Comparison of ENCODE assay signal across 22 cellular contexts in the genomic region with DNA sequence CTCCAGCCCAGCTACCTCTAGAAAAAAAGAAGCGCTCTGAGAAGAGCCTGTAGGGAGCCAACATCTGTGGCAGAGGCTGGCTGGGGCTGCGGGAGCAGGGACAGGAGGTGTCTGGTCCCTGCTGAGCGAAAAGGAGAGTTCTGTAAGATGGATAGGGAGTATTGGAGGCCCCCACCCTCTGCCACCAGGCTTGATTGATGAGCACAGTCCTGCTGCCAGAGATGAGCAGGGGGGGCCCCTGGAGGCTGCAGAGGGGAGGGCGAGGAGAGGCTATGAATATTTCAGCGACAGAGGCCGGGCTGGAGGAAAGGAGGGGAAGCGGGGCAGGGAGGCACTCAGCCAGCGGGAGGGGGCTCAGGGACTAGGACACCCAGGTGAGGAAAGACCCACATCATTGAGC. TPM values are rescaled to one million over a fixed set of nuclear protein-coding genes. Genes with fewer than 3 reads are reported as not detected.
A peak's percentile ranks its signal among the peaks of the same experiment; 100 is the strongest.
DNase-seq lines count a peak whose midpoint lies in the region; ATAC-seq, FAIRE-seq and TF ChIP-seq lines count a peak whose summit lies in the region.
"Had no signal": no experiment of that assay in that cellular context is flagged by ENCODE, and none has a peak within 500 bp of the region (broad histone marks: within the 10 kb centered on the region; RNA-seq: fewer than 3 reads in every experiment).

No MANE protein-coding gene starts in this region.

- H3K4me1 ChIP-seq in H1 (replicated peaks in 1 of 4; ENCODE audit: control insufficient read depth in 3 of 4, insufficient read depth in 4 of 4, low read length in 3 of 4): peaks cover 3 to 29% (median 17%) of the 10 kb centered on the region in 4 experiments

- no peak overlapping the region for H2BK20ac ChIP-seq in H1 (ENCODE audit: low read length)

- TF ChIP-seq RAD21 in H1 (IDR thresholded peaks at IDR 0.05 in 1 of 2, conservative IDR thresholded peaks at IDR 0.05 in 1 of 2; ENCODE audit: low read depth in 2 of 2, low read length in 2 of 2): peak; percentile 35 to 49

- H3K4me3 ChIP-seq in NB4 (ENCODE audit: low read depth, low read length): no peak overlapping the region
- no peak overlapping the region for H3K4me3 ChIP-seq in H1 (ENCODE audit: extremely low read depth in 1 of 4, insufficient read depth in 2 of 4, low read depth in 3 of 4, low read length in 4 of 4)
- H3K4me3 ChIP-seq: heart left ventricle had no signal

- WGBS in H1 (ENCODE audit: extremely low coverage in 1 of 2, insufficient coverage in 1 of 2, insufficient read length in 1 of 2, insufficient replicate concordance in 2 of 2, low coverage in 1 of 2, low lambda C conversion rate in 2 of 2, missing lambda C conversion rate in 1 of 2), 2 experiments: 79% methylated on average over 8 of the region's 8 CpGs; no CpG with 5 or more reads in 1 of the 2 experiments

- no peaks in the 10 kb centered on the region for H3K9me3 ChIP-seq in H1 (ENCODE audit: insufficient read depth in 2 of 2, low read depth in 1 of 2, low read length in 1 of 2)
- H3K9me3 ChIP-seq: heart left ventricle, neutrophil had no signal

- no peak overlapping the region for H2BK12ac ChIP-seq in H1 (ENCODE audit: low read depth, low read length)

- H3K23me2 ChIP-seq in H1 (ENCODE audit: low read depth, low read length): peaks cover 4% of the 10 kb centered on the region; the same call in 1 of the 2 replicates

- FAIRE-seq in H1 (lab: Jason Lieb, UNC): no peak
- FAIRE-seq: colon, D721Med, G401.6 had no signal

- no peak overlapping the region for H4K91ac ChIP-seq in H1 (replicated peaks; ENCODE audit: insufficient read length, low read length)

- no peak overlapping the region for H3K23ac ChIP-seq in H1 (ENCODE audit: insufficient read length)

- TF ChIP-seq CTCF in NB4 (IDR thresholded peaks at IDR 0.05; ENCODE audit: low read depth, low read length): peak; percentile 16
- peak in 2 of 3 experiments; percentile 24 to 25; a peak in 2 of 4 replicates for TF ChIP-seq CTCF in H1 (IDR thresholded peaks at IDR 0.05; ENCODE audit: control extremely low read depth in 1 of 3, insufficient read depth in 1 of 3, low read depth in 1 of 3, low read length in 3 of 3)

- H3K56ac ChIP-seq in H1 (replicated peaks; ENCODE audit: insufficient read length, low read depth, low read length): no peak overlapping the region

- H4K5ac ChIP-seq in H1 (ENCODE audit: insufficient read length, low read depth, low read length): no peak overlapping the region

- POLR2A ChIA-PET in H1 (lab: Charles Lee; ENCODE audit: partially characterized antibody): interaction anchor here (0.6 to 2.2 kb wide), 5 partner anchors 11 to 37 kb away, joined by 3 to 8 read pairs (median 5); no protein-coding TSS in a partner anchor

- H3K36me3 ChIP-seq in H1 (ENCODE audit: control insufficient read depth in 2 of 4, insufficient read depth in 4 of 4, low read length in 3 of 4): peaks cover 0 to 3% (median 0%) of the 10 kb centered on the region in 4 experiments; a peak in 2 of 8 replicates
- H3K36me3 ChIP-seq: heart left ventricle, neutrophil had no signal

- H3K79me2 ChIP-seq in H1 (ENCODE audit: control insufficient read depth in 1 of 2, insufficient read depth in 2 of 2, low read length in 2 of 2): no peaks in the 10 kb centered on the region

- CTCF ChIA-PET in H1 (lab: Charles Lee; ENCODE audit: partially characterized antibody): interaction anchor here (0.7 to 1.5 kb wide), 13 partner anchors 19 to 189 kb away, joined by 3 to 6 read pairs (median 4); no protein-coding TSS in a partner anchor

- H3K4ac ChIP-seq in H1 (replicated peaks; ENCODE audit: insufficient read length, low read depth, low read length): no peak overlapping the region

- H2AFZ ChIP-seq in H1 (ENCODE audit: low read length): no peak overlapping the region

- no peak overlapping the region for H3K14ac ChIP-seq in H1 (ENCODE audit: insufficient read length)

- H3K79me1 ChIP-seq in H1 (ENCODE audit: low read depth, low read length): no peaks in the 10 kb centered on the region; the same call in 1 of the 2 replicates

- no peak overlapping the region for H2AK5ac ChIP-seq in H1 (ENCODE audit: low read depth, low read length)

- peak; percentile 47 for ATAC-seq in stimulated activated naive CD8-positive, alpha-beta T cell treated with anti-CD3 and anti-CD28 coated beads, Interleukin-15, Interleukin-2, amounts not matched to agents 100 U/mL and 50 U/mL, for 24 hours
- no peak for ATAC-seq in HG02763 (IDR thresholded peaks at IDR 0.05; ENCODE audit: unreplicated experiment)
- ATAC-seq: heart left ventricle, left lobe of liver had no signal

- DNase-seq in NCI-H82 (lab: John Stamatoyannopoulos, UW) (peak; percentile 32), NCI-H82 treated with DMSO at 0.1 percent for 48 hours (lab: John Stamatoyannopoulos, UW; ENCODE audit: unreplicated experiment) (no peak), NB4 (ENCODE audit: low read depth) (peak; percentile 42), H1 (ENCODE audit: low read depth in 1 of 2, low spot score in 2 of 2) (no peak), NCI-H524 treated with DMSO at 0.1 percent for 48 hours (lab: John Stamatoyannopoulos, UW) (no peak), MV-4-11 (lab: John Stamatoyannopoulos, UW) (no peak)
- no peak for DNase-seq in stimulated activated naive CD8-positive, alpha-beta T cell treated with anti-CD3 and anti-CD28 coated beads, Interleukin-15, Interleukin-2, amounts not matched to agents 100 U/mL and 50 U/mL, for 24 hours
- DNase-seq: activated CD4-positive, alpha-beta T cell treated with anti-CD3 and anti-CD28 coated beads for 1 hour; activated naive CD8-positive, alpha-beta T cell treated with anti-CD3 and anti-CD28 coated beads for 36 hours; C1 segment of cervical spinal cord; heart left ventricle; NCI-H1436 treated with DMSO at 0.1 percent for 48 hours; NCI-H2171 treated with DMSO at 0.1 percent for 48 hours; NK-92 treated with Interleukin-12 subunit alpha and Interleukin-12 subunit beta, amount 100 ng/mL, for 24 hours; RPMI8226; stimulated activated CD4-positive, alpha-beta T cell treated with anti-CD3 and anti-CD28 coated beads, Interleukin-4, amount 100 ng/mL, for 1 hour had no signal

- no peak overlapping the region for H2BK120ac ChIP-seq in H1 (replicated peaks; ENCODE audit: low read depth, low read length)

- no peak overlapping the region; the same call in 1 of the 2 replicates for H4K8ac ChIP-seq in H1 (ENCODE audit: extremely low read depth, insufficient read depth, low read length)

- no peak for TF ChIP-seq POLR2A in NB4 (IDR thresholded peaks at IDR 0.05; ENCODE audit: extremely low read depth, insufficient read length)
- no peak for TF ChIP-seq POLR2A in H1 (IDR thresholded peaks at IDR 0.05; ENCODE audit: control extremely low read depth in 1 of 2, low read depth in 2 of 2, low read length in 2 of 2)

- no peaks in the 10 kb centered on the region for H4K20me1 ChIP-seq in H1 (replicated peaks in 1 of 2; ENCODE audit: control insufficient read depth in 1 of 2, insufficient read depth in 2 of 2, low read length in 2 of 2)

- no peak overlapping the region; the same call in 1 of the 2 replicates for H3K18ac ChIP-seq in H1 (ENCODE audit: extremely low read depth, low read length)

- H3K27ac ChIP-seq in H1 (ENCODE audit: low read depth, low read length): no peak overlapping the region
- H3K27ac ChIP-seq: heart left ventricle, neutrophil had no signal

- no peak overlapping the region for H2BK15ac ChIP-seq in H1 (ENCODE audit: low read length)

- H2BK5ac ChIP-seq in H1 (ENCODE audit: low read depth, low read length): no peak overlapping the region

- TF ChIP-seq EP300 in H1 (IDR thresholded peaks at IDR 0.05; ENCODE audit: borderline replicate concordance in 1 of 2, low read depth in 2 of 2, low read length in 2 of 2): no peak

- no peaks in the 10 kb centered on the region for H3K27me3 ChIP-seq in H1 (replicated peaks in 1 of 4; ENCODE audit: control insufficient read depth in 3 of 4, extremely low read depth in 1 of 4, insufficient read depth in 3 of 4, low read length in 3 of 4)

- no peak overlapping the region for H3K9ac ChIP-seq in H1 (replicated peaks in 1 of 4; ENCODE audit: extremely low read depth in 1 of 4, low read depth in 3 of 4, low read length in 3 of 4)

- H3K4me2 ChIP-seq in H1 (ENCODE audit: insufficient read depth in 1 of 2, low read depth in 2 of 2, low read length in 2 of 2): no peak overlapping the region

TF ChIP-seq in H1, 55 proteins besides CTCF, POLR2A, EP300 and RAD21 (continues in another document):
- TF ChIP-seq GTF2F1 (IDR thresholded peaks at IDR 0.05; ENCODE audit: borderline replicate concordance, low read depth, low read length): no peak
- no peak for TF ChIP-seq CEBPB (IDR thresholded peaks at IDR 0.05; ENCODE audit: low read depth, low read length)
- no peak for TF ChIP-seq FOSL1 (IDR thresholded peaks at IDR 0.05; ENCODE audit: insufficient read depth, low read depth, low read length)
- TF ChIP-seq NRF1 (IDR thresholded peaks at IDR 0.05; ENCODE audit: low read depth, low read length): no peak
- TF ChIP-seq SUZ12 (IDR thresholded peaks at IDR 0.05; ENCODE audit: low read length): no peak
- TF ChIP-seq CHD2 (IDR thresholded peaks at IDR 0.05; ENCODE audit: low read length): no peak
- no peak for TF ChIP-seq ATF3 (IDR thresholded peaks at IDR 0.05; ENCODE audit: insufficient read depth, low read depth, low read length)

RNA-seq across cellular contexts. Expression of gene HSPB1, which starts 44.5 kb away (rescaled TPM):
- 165 and 194 TPM in 2 replicates for total RNA-seq in H1 (2021; fragmentation: NEBNext Ultra II Directional; extraction: Animal tissue kit (Norgen Biotek cat#: 25700))
- polyA plus RNA-seq in H1 (2011; rRNA removed): 254 and 440 TPM in 2 replicates
- 140 TPM for polyA plus RNA-seq in H1 (2011; cell fraction: cytosol; rRNA removed)
- 158 TPM for polyA plus RNA-seq in H1 (2011; cell fraction: nucleus; rRNA removed)
- polyA plus RNA-seq in H1 (2012, experiment 1 of 2): 103 to 239 TPM (median 205 TPM) in 4 replicates
- polyA plus RNA-seq in H1 (2012, experiment 2 of 2): 130 TPM
- 200 TPM for polyA plus RNA-seq in H1 (2013, experiment 1 of 2)
- polyA plus RNA-seq in H1 (2013, experiment 2 of 2): 202 TPM
- 12.2 and 16.7 TPM in 2 replicates for polyA minus RNA-seq in H1 (2011; rRNA and poly(A)+ RNA removed)
- polyA minus RNA-seq in H1 (2011; cell fraction: cytosol; rRNA and poly(A)+ RNA removed): 52.6 TPM
- polyA minus RNA-seq in H1 (2011; cell fraction: nucleus; rRNA and poly(A)+ RNA removed): 46.7 TPM

RNA-seq across cellular contexts. Expression of gene SRRM3, which starts 56.3 kb away (rescaled TPM):
- total RNA-seq in H1 (2021; fragmentation: NEBNext Ultra II Directional; extraction: Animal tissue kit (Norgen Biotek cat#: 25700)): 16.0 and 17.4 TPM in 2 replicates
- 10.4 and 18.4 TPM in 2 replicates for polyA plus RNA-seq in H1 (2011; rRNA removed)
- 12.8 TPM for polyA plus RNA-seq in H1 (2011; cell fraction: cytosol; rRNA removed)
- polyA plus RNA-seq in H1 (2011; cell fraction: nucleus; rRNA removed): 19.3 TPM
- polyA plus RNA-seq in H1 (2012, experiment 1 of 2): 12.4 to 19.0 TPM (median 18.1 TPM) in 4 replicates
- polyA plus RNA-seq in H1 (2012, experiment 2 of 2): 15.2 TPM
- 10.6 TPM for polyA plus RNA-seq in H1 (2013, experiment 1 of 2)
- 8.8 TPM for polyA plus RNA-seq in H1 (2013, experiment 2 of 2)
- 6.3 and 10.2 TPM in 2 replicates for polyA minus RNA-seq in H1 (2011; rRNA and poly(A)+ RNA removed)
- polyA minus RNA-seq in H1 (2011; cell fraction: cytosol; rRNA and poly(A)+ RNA removed): 12.8 TPM
- polyA minus RNA-seq in H1 (2011; cell fraction: nucleus; rRNA and poly(A)+ RNA removed): 12.0 TPM
- total RNA-seq: activated naive CD8-positive, alpha-beta T cell treated with anti-CD3 and anti-CD28 coated beads for 36 hours had no signal

Comparison
In these comparisons a context has a peak if more than half of its experiments do, and no peak if none do; other contexts are left out.
1. DNase-seq: peak in NCI-H82 (single experiment) and NB4 (single experiment); none in NCI-H82 treated with DMSO at 0.1 percent for 48 hours (single experiment), H1 (0 of 2), stimulated activated naive CD8-positive, alpha-beta T cell treated with anti-CD3 and anti-CD28 coated beads, Interleukin-15, Interleukin-2, amounts not matched to agents 100 U/mL and 50 U/mL, for 24 hours (single experiment), NCI-H524 treated with DMSO at 0.1 percent for 48 hours (single experiment) and MV-4-11 (single experiment).